20 cellular contexts compared by ENCODE assay signal in genomic region chr18:1103567-1103966, GRCh38.
"Had no signal": no experiment of that assay in that cellular context is flagged by ENCODE, and none has a peak within 500 bp of the region (broad histone marks: within the 10 kb centered on the region; RNA-seq: fewer than 3 reads in every experiment).

No MANE protein-coding gene starts in this region.

- H3K27me3 Mint-ChIP-seq: activated B cell treated with CpG ODN at 0.5 μM for 24 hours; activated CD4-positive, alpha-beta memory T cell treated with anti-CD3 and anti-CD28 coated beads, Interleukin-2, amount 10 ng/mL, durations not matched to agents 7 days and 5 days; activated CD8-positive, alpha-beta memory T cell treated with anti-CD3 and anti-CD28 coated beads, Interleukin-2, amount 10 ng/mL, durations not matched to agents 7 days and 5 days; activated naive CD8-positive, alpha-beta T cell treated with anti-CD3 and anti-CD28 coated beads for 36 hours; activated T-helper 17 cell treated with anti-CD3 and anti-CD28 coated beads, Interleukin-2, amount 50 U/mL, for 72 hours; effector memory CD8-positive, alpha-beta T cell; naive thymus-derived CD4-positive, alpha-beta T cell had no signal

- H3K27me3 ChIP-seq: tibial artery had no signal

- DNase-seq: activated B cell treated with CpG ODN at 0.5 μM for 24 hours; activated CD4-positive, alpha-beta memory T cell treated with anti-CD3 and anti-CD28 coated beads, Interleukin-2, amount 10 ng/mL, durations not matched to agents 7 days and 5 days; activated CD4-positive, alpha-beta T cell treated with anti-CD3 and anti-CD28 coated beads for 4 hours; activated CD8-positive, alpha-beta memory T cell treated with anti-CD3 and anti-CD28 coated beads, Interleukin-2, amount 10 ng/mL, durations not matched to agents 7 days and 5 days; activated naive CD4-positive, alpha-beta T cell; activated naive CD8-positive, alpha-beta T cell treated with anti-CD3 and anti-CD28 coated beads for 36 hours; activated T-cell treated with anti-CD3 and anti-CD28 coated beads, Interleukin-2, amount 50 U/mL, for 1 hour; amniotic stem cell; caudate nucleus; effector memory CD8-positive, alpha-beta T cell; foreskin fibroblast; mesendoderm; naive thymus-derived CD4-positive, alpha-beta T cell; posterior cingulate gyrus; stimulated activated naive CD8-positive, alpha-beta T cell treated with anti-CD3 and anti-CD28 coated beads, Interleukin-15, Interleukin-2, amounts not matched to agents 100 U/mL and 50 U/mL, for 24 hours; substantia nigra; tibial artery had no signal

- H3K36me3 ChIP-seq: tibial artery had no signal

- H3K36me3 Mint-ChIP-seq: activated CD8-positive, alpha-beta memory T cell treated with anti-CD3 and anti-CD28 coated beads, Interleukin-2, amount 10 ng/mL, durations not matched to agents 7 days and 5 days; activated naive CD8-positive, alpha-beta T cell treated with anti-CD3 and anti-CD28 coated beads for 36 hours; naive thymus-derived CD4-positive, alpha-beta T cell had no signal

- H3K27ac ChIP-seq: epithelial cell of prostate, tibial artery had no signal

- H3K4me3 Mint-ChIP-seq: activated B cell treated with CpG ODN at 0.5 μM for 24 hours; activated CD4-positive, alpha-beta memory T cell treated with anti-CD3 and anti-CD28 coated beads, Interleukin-2, amount 10 ng/mL, durations not matched to agents 7 days and 5 days; activated CD8-positive, alpha-beta memory T cell treated with anti-CD3 and anti-CD28 coated beads, Interleukin-2, amount 10 ng/mL, durations not matched to agents 7 days and 5 days; activated naive CD8-positive, alpha-beta T cell treated with anti-CD3 and anti-CD28 coated beads for 36 hours; activated T-helper 17 cell treated with anti-CD3 and anti-CD28 coated beads, Interleukin-2, amount 50 U/mL, for 72 hours; effector memory CD8-positive, alpha-beta T cell; naive thymus-derived CD4-positive, alpha-beta T cell; T-helper 1 cell treated with Interleukin-12 subunit alpha and Interleukin-12 subunit beta and Interleukin-4 antibody, amounts not matched to agents 30 μg/mL and 1 μg/mL, for 36 hours had no signal

- H3K27ac Mint-ChIP-seq: activated B cell treated with CpG ODN at 0.5 μM for 24 hours; activated CD4-positive, alpha-beta memory T cell treated with anti-CD3 and anti-CD28 coated beads, Interleukin-2, amount 10 ng/mL, durations not matched to agents 7 days and 5 days; activated CD8-positive, alpha-beta memory T cell treated with anti-CD3 and anti-CD28 coated beads, Interleukin-2, amount 10 ng/mL, durations not matched to agents 7 days and 5 days; activated naive CD8-positive, alpha-beta T cell treated with anti-CD3 and anti-CD28 coated beads for 36 hours; activated T-helper 17 cell treated with anti-CD3 and anti-CD28 coated beads, Interleukin-2, amount 50 U/mL, for 72 hours; effector memory CD8-positive, alpha-beta T cell; naive thymus-derived CD4-positive, alpha-beta T cell; T-helper 1 cell treated with Interleukin-12 subunit alpha and Interleukin-12 subunit beta and Interleukin-4 antibody, amounts not matched to agents 30 μg/mL and 1 μg/mL, for 36 hours had no signal

- ATAC-seq: activated CD8-positive, alpha-beta memory T cell treated with anti-CD3 and anti-CD28 coated beads, Interleukin-2, amount 10 ng/mL, durations not matched to agents 7 days and 5 days; activated T-helper 17 cell treated with anti-CD3 and anti-CD28 coated beads, Interleukin-2, amount 50 U/mL, for 72 hours; effector memory CD8-positive, alpha-beta T cell; naive thymus-derived CD4-positive, alpha-beta T cell; stimulated activated naive CD8-positive, alpha-beta T cell treated with anti-CD3 and anti-CD28 coated beads, Interleukin-15, Interleukin-2, amounts not matched to agents 100 U/mL and 50 U/mL, for 24 hours had no signal

- H3K4me1 Mint-ChIP-seq: activated B cell treated with CpG ODN at 0.5 μM for 24 hours; activated CD4-positive, alpha-beta memory T cell treated with anti-CD3 and anti-CD28 coated beads, Interleukin-2, amount 10 ng/mL, durations not matched to agents 7 days and 5 days; activated CD8-positive, alpha-beta memory T cell treated with anti-CD3 and anti-CD28 coated beads, Interleukin-2, amount 10 ng/mL, durations not matched to agents 7 days and 5 days; activated naive CD8-positive, alpha-beta T cell treated with anti-CD3 and anti-CD28 coated beads for 36 hours; activated T-helper 17 cell treated with anti-CD3 and anti-CD28 coated beads, Interleukin-2, amount 50 U/mL, for 72 hours; naive thymus-derived CD4-positive, alpha-beta T cell had no signal

- H3K4me3 ChIP-seq: tibial artery had no signal

- H3K9me3 ChIP-seq: tibial artery had no signal
